ENCODE assay signal across 10 cellular contexts in genomic region chrX:26442340-26442739, GRCh38.
DNase-seq lines count a peak whose midpoint lies in the region; ATAC-seq, FAIRE-seq and TF ChIP-seq lines count a peak whose summit lies in the region.
"Had no signal": no experiment of that assay in that cellular context is flagged by ENCODE, and none has a peak within 500 bp of the region (broad histone marks: within the 10 kb centered on the region; RNA-seq: fewer than 3 reads in every experiment).

No MANE protein-coding gene starts in this region.

- no peaks in the 10 kb centered on the region for H3K27me3 ChIP-seq in body of pancreas
- H3K27me3 ChIP-seq in small intestine (ENCODE audit: control insufficient read depth in 2 of 2, insufficient read depth in 2 of 2, low read length in 2 of 2), result no peaks in the 10 kb centered on the region
- H3K27me3 ChIP-seq: ascending aorta had no signal

- DNase-seq in COR-L47 (lab: John Stamatoyannopoulos, UW) (peak; percentile 18), LNCaP clone FGC (ENCODE audit: low read depth) (no peak), body of pancreas (peak in 3 of 4 donors; percentile 23 to 31 (median 27)), left kidney (ENCODE audit: low read depth, low spot score) (peak; percentile 47), GM12891 (ENCODE audit: insufficient read length, low spot score) (no peak), LoVo (ENCODE audit: low spot score) (no peak), small intestine (no peak), germinal center (ENCODE audit: low spot score) (no peak)
- DNase-seq: lower lobe of right lung had no signal

- no peak for FAIRE-seq in GM12891 (lab: Jason Lieb, UNC)
- no peak for FAIRE-seq in small intestine (lab: Jason Lieb, UNC)

- TF ChIP-seq CTCF in LNCaP clone FGC (IDR thresholded peaks at IDR 0.05; ENCODE audit: control insufficient read depth, extremely low read depth, insufficient read depth) (peak; percentile 56), body of pancreas (IDR thresholded peaks at IDR 0.05) (peak in 6 of 7 experiments; percentile 17 to 55 (median 36))

- no peak overlapping the region for H3K27ac ChIP-seq in body of pancreas
- H3K27ac ChIP-seq in small intestine (ENCODE audit: low read depth in 1 of 2, low read length in 1 of 2), result no peak overlapping the region
- H3K27ac ChIP-seq: ascending aorta, lower lobe of right lung had no signal

- WGBS in body of pancreas, 2 donors, result 14 to 22% methylated on average over 1 of the region's 1 CpG
- 30 to 43% (median 35%) methylated on average over 1 of the region's 1 CpG for WGBS in small intestine, 3 donors

- H3K4me1 ChIP-seq in body of pancreas (peaks cover 1% of the 10 kb centered on the region), small intestine (ENCODE audit: control insufficient read depth in 2 of 2, insufficient read depth in 1 of 2, low read depth in 1 of 2, low read length in 1 of 2) (no peaks in the 10 kb centered on the region)
- H3K4me1 ChIP-seq: ascending aorta, lower lobe of right lung had no signal

- H3K9me3 ChIP-seq in body of pancreas, result no peaks in the 10 kb centered on the region
- no peaks in the 10 kb centered on the region for H3K9me3 ChIP-seq in small intestine (ENCODE audit: control insufficient read depth, low read depth)
- H3K9me3 ChIP-seq: ascending aorta, lower lobe of right lung had no signal

- TF ChIP-seq POLR2A in body of pancreas (IDR thresholded peaks at IDR 0.05) (no peak), GM12891 (IDR thresholded peaks at IDR 0.05; ENCODE audit: low read depth, low read length) (no peak)

- H3K36me3 ChIP-seq in body of pancreas (replicated peaks in 1 of 2; ENCODE audit: insufficient read depth in 1 of 2, low read depth in 2 of 2), result no peaks in the 10 kb centered on the region
- H3K36me3 ChIP-seq in small intestine (ENCODE audit: control insufficient read depth in 2 of 2, insufficient read depth in 2 of 2, low read length in 2 of 2), result no peaks in the 10 kb centered on the region
- H3K36me3 ChIP-seq: ascending aorta, lower lobe of right lung had no signal

- no peak for ATAC-seq in body of pancreas
- ATAC-seq: lower lobe of right lung had no signal

- intact Hi-C loops in body of pancreas (cut with DNase I), result no loop called here

- H3K4me3 ChIP-seq in LNCaP clone FGC (ENCODE audit: low read depth, low read length) (no peak overlapping the region), body of pancreas (no peak overlapping the region), small intestine (ENCODE audit: low read depth in 1 of 2, low read length in 2 of 2) (no peak overlapping the region)
- H3K4me3 ChIP-seq: ascending aorta, lower lobe of right lung had no signal

TF ChIP-seq in GM12891, 5 proteins besides CTCF, POLR2A, EP300 and RAD21:
- TF ChIP-seq POLR2AphosphoS5 (IDR thresholded peaks at IDR 0.05; ENCODE audit: low read depth, low read length) (no peak), POU2F2 (IDR thresholded peaks at IDR 0.05; ENCODE audit: low read depth, low read length) (no peak), SPI1 (IDR thresholded peaks at IDR 0.05; ENCODE audit: low read depth, low read length) (no peak), PAX5 (IDR thresholded peaks at IDR 0.05; ENCODE audit: insufficient read depth, low read length, severe bottlenecking) (no peak), TAF1 (IDR thresholded peaks at IDR 0.05; ENCODE audit: low read depth, low read length) (no peak)

Comparison
In these comparisons a context has a peak if more than half of its experiments do, and no peak if none do; other contexts are left out.
1. DNase-seq: peak in COR-L47 (single experiment), body of pancreas (3 of 4) and left kidney (single experiment); none in LNCaP clone FGC (single experiment), GM12891 (single experiment), LoVo (single experiment), small intestine (single experiment) and germinal center (single experiment).